8 cellular contexts compared by ENCODE assay signal in the genomic region with DNA sequence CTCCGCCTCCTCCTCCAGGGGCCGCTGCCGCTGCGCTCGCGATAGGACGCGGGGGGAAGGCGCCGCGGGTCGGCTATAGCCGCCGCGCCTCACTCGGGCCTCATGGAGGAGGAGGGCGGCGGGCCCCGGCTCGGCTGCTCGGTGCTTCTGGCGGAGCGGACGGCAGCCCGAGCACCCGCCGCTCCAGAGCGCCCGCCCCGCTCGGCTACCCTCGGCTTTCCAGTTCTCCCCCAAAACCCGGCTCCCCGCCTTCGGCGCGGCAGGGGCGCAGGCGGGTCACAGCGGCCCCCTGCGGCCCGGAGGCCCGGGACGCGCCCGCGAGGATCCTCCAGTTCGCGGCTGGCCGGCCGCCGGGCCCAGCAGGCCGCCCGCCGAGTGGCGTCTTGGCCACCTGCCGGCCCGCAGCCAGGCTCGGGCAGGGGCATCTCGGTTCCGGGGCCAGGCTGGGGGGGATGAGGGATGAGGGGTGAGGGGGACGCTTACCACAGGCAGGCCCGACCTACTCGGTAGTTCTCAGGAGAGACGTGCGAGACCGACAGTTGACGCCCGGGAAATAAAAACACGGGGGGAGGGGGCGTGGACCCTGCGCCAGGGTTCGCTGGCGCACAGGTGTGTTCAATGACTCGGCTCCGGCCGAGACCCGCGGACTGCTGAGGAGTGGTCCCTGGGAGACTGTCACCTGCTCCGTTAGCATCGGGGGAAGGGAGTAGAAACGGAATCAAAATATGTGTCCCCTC. TPM values are rescaled to one million over a fixed set of nuclear protein-coding genes. Genes with fewer than 3 reads are reported as not detected.
DNase-seq lines count a peak whose midpoint lies in the region; ATAC-seq and TF ChIP-seq lines count a peak whose summit lies in the region.

A gene with protein sequence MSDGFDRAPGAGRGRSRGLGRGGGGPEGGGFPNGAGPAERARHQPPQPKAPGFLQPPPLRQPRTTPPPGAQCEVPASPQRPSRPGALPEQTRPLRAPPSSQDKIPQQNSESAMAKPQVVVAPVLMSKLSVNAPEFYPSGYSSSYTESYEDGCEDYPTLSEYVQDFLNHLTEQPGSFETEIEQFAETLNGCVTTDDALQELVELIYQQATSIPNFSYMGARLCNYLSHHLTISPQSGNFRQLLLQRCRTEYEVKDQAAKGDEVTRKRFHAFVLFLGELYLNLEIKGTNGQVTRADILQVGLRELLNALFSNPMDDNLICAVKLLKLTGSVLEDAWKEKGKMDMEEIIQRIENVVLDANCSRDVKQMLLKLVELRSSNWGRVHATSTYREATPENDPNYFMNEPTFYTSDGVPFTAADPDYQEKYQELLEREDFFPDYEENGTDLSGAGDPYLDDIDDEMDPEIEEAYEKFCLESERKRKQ (minus strand): TSS at position 221 of the 737 bp plus-strand sequence. CDS start 231 bp downstream, outside the sequence.

- H3K4me3 ChIP-seq in upper lobe of left lung: peak within 1 kb of the TSS; percentile 72 to 86 (median 80)

- DNase-seq in NAMALWA (ENCODE audit: low spot score) (peak; percentile 93), SW 1271 (lab: John Stamatoyannopoulos, UW) (peak; percentile 73 to 85), cardiac septum (ENCODE audit: low spot score) (peak; percentile 89), posterior cingulate gyrus (peak; percentile 60 to 96 (median 72)), upper lobe of left lung (peak; percentile 77 to 97)
- DNase-seq in activated naive CD8-positive, alpha-beta T cell treated with anti-CD3 and anti-CD28 coated beads, Interleukin-2, amount 50 U/mL, for 24 hours: peak; percentile 83

- peak within 1 kb of the TSS; percentile 88 for H3K27ac Mint-ChIP-seq in activated naive CD8-positive, alpha-beta T cell treated with anti-CD3 and anti-CD28 coated beads, Interleukin-2, amount 50 U/mL, for 24 hours

- 1 to 3% methylated on average over 16 to 46 of the region's 82 CpGs for WGBS in upper lobe of left lung, 2 donors

- H3K27me3 Mint-ChIP-seq in activated naive CD8-positive, alpha-beta T cell treated with anti-CD3 and anti-CD28 coated beads, Interleukin-2, amount 50 U/mL, for 24 hours: peaks cover 2% of the 10 kb centered on the region

- peaks cover 6% of the 10 kb centered on the region for H3K36me3 Mint-ChIP-seq in activated naive CD8-positive, alpha-beta T cell treated with anti-CD3 and anti-CD28 coated beads, Interleukin-2, amount 50 U/mL, for 24 hours (ENCODE audit: low read depth)

- no peak for TF ChIP-seq EP300 in upper lobe of left lung (IDR thresholded peaks at IDR 0.05)

- no peaks in the 10 kb centered on the region for H3K9me3 ChIP-seq in upper lobe of left lung

- ATAC-seq in HG02571 (IDR thresholded peaks at IDR 0.05; ENCODE audit: unreplicated experiment): peak; percentile 71
- ATAC-seq in activated naive CD8-positive, alpha-beta T cell treated with anti-CD3 and anti-CD28 coated beads, Interleukin-2, amount 50 U/mL, for 24 hours: peak; percentile 83
- peak; percentile 91 to 97 for ATAC-seq in upper lobe of left lung (ENCODE audit: low FRiP score in 2 of 2)

- H3K9me3 Mint-ChIP-seq in activated naive CD8-positive, alpha-beta T cell treated with anti-CD3 and anti-CD28 coated beads, Interleukin-2, amount 50 U/mL, for 24 hours: no peaks in the 10 kb centered on the region

- peak in 2 of 4 donors; percentile 75 to 77 for TF ChIP-seq POLR2A in upper lobe of left lung (IDR thresholded peaks at IDR 0.05)

- TF ChIP-seq CTCF in GM12872 (IDR thresholded peaks at IDR 0.05; ENCODE audit: insufficient read depth, low read depth, low read length) (peak; percentile 53; the same call in 2 of the 3 replicates), upper lobe of left lung (IDR thresholded peaks at IDR 0.05) (peak; percentile 66 to 88 (median 74))

- intact Hi-C loops in cardiac septum (cut with DNase I): loop anchor here (1.0 to 5.0 kb wide), 4 partner anchors 40 to 74 kb away; a partner anchor contains a TSS
- intact Hi-C loops in posterior cingulate gyrus (cut with DNase I): loop anchor here (2.0 to 10.0 kb wide), 3 partner anchors 46 to 242 kb away; a partner anchor contains a TSS

- H3K27me3 ChIP-seq in upper lobe of left lung: no peaks in the 10 kb centered on the region

- H3K4me1 Mint-ChIP-seq in activated naive CD8-positive, alpha-beta T cell treated with anti-CD3 and anti-CD28 coated beads, Interleukin-2, amount 50 U/mL, for 24 hours: peaks cover 15% of the 10 kb centered on the region

- peak within 1 kb of the TSS; percentile 89 to 97 (median 96) for H3K27ac ChIP-seq in upper lobe of left lung

- peaks cover 0 to 4% (median 2%) of the 10 kb centered on the region in 4 donors for H3K36me3 ChIP-seq in upper lobe of left lung

- H3K4me1 ChIP-seq in upper lobe of left lung: peaks cover 31 to 40% (median 38%) of the 10 kb centered on the region in 4 donors

- H3K4me3 Mint-ChIP-seq in activated naive CD8-positive, alpha-beta T cell treated with anti-CD3 and anti-CD28 coated beads, Interleukin-2, amount 50 U/mL, for 24 hours: peak within 1 kb of the TSS; percentile 77

RNA-seq across cellular contexts. Expression of the gene that starts here (rescaled TPM):
- total RNA-seq in cardiac septum: 118 TPM
- total RNA-seq in upper lobe of left lung: 10 to 100 TPM; 44.9 to 81.0 (median 67.2) TPM

Comparison
In these comparisons a context has a peak if more than half of its experiments do, and no peak if none do; other contexts are left out.
1. Peak in every context shown above with its lines: DNase-seq, ATAC-seq, H3K4me3 ChIP-seq and H3K27ac ChIP-seq.